ENCODE assay signal across 1 cellular context in genomic region chr19:46788968-46789338, GRCh38.
TF ChIP-seq lines count a peak whose summit lies in the region.

No MANE protein-coding gene starts in this region.

TF ChIP-seq in GM12878, 131 proteins besides CTCF, POLR2A, EP300 and RAD21:
- TF ChIP-seq NR2F1 (conservative IDR thresholded peaks at IDR 0.05) (0 out of 2 replicates have a peak, but pooled peaks have one; percentile 45), FOXM1 (IDR thresholded peaks at IDR 0.05; ENCODE audit: low read depth, low read length) (no peak)
